ENCODE assay signal across 2 cellular contexts in the genomic region with DNA sequence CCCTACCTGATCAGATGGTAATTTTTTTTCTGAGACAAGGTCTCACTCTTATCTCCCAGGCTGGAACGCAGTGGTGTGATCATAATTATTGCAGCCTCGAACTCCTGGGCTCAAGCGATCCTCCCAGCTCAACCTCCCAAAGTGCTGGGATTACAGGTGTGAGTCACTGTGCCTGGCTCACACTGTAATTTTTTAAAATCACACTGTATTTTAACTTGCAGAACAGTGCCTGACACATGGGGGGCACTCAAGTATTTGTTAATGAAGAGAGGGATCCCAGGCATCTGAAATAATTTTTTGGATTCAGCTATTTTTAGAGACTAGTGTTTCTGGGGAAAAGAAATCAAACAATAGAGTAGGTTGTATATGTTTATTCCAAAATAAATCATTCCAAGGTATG.
TF ChIP-seq lines count a peak whose summit lies in the region.

No MANE protein-coding gene starts in this region.

TF ChIP-seq in A549, 52 proteins besides CTCF, POLR2A, EP300 and RAD21:
- TF ChIP-seq SMC3 (IDR thresholded peaks at IDR 0.05) (peak; percentile 18; the same call in 1 of the 3 replicates), TP53 (CRISPR knock-in tag; IDR thresholded peaks at IDR 0.05) (no peak), FOSL2 (IDR thresholded peaks at IDR 0.05) (no peak), FOSL2 (CRISPR knock-in tag; IDR thresholded peaks at IDR 0.05) (peak; percentile 15; the same call in 1 of the 2 replicates)

TF ChIP-seq in K562, 482 proteins besides CTCF, POLR2A, EP300 and RAD21:
- TF ChIP-seq FOXJ3 (CRISPR knock-in tag; IDR thresholded peaks at IDR 0.05) (no peak), JUN (IDR thresholded peaks at IDR 0.05; ENCODE audit: borderline replicate concordance, low read depth, low read length) (no peak), JUN (CRISPR knock-in tag; IDR thresholded peaks at IDR 0.05; ENCODE audit: borderline replicate concordance) (no peak), BCL6 (CRISPR knock-in tag; IDR thresholded peaks at IDR 0.05) (no peak), HCFC1 (IDR thresholded peaks at IDR 0.05; ENCODE audit: low read depth, low read length) (no peak), RFX5 (IDR thresholded peaks at IDR 0.05; ENCODE audit: low read depth, low read length) (no peak), DPF2 (IDR thresholded peaks at IDR 0.05) (0 out of 2 replicates have a peak, but pooled peaks have one; percentile 33), GATA2 (CRISPR knock-in tag; IDR thresholded peaks at IDR 0.05) (no peak)
- TF ChIP-seq, protein P1, sequence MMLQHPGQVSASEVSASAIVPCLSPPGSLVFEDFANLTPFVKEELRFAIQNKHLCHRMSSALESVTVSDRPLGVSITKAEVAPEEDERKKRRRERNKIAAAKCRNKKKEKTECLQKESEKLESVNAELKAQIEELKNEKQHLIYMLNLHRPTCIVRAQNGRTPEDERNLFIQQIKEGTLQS (IDR thresholded peaks at IDR 0.05): peak; percentile 52
- TF ChIP-seq, protein P1 (CRISPR knock-in tag; conservative IDR thresholded peaks at IDR 0.05): no peak
